Comparison of ENCODE assay signal across 12 cellular contexts in genomic region chr11:86999859-87000753, GRCh38. TPM values are rescaled to one million over a fixed set of nuclear protein-coding genes. Genes with fewer than 3 reads are reported as not detected.
DNase-seq lines count a peak whose midpoint lies in the region; ATAC-seq and TF ChIP-seq lines count a peak whose summit lies in the region.
"Had no signal": no experiment of that assay in that cellular context is flagged by ENCODE, and none has a peak within 500 bp of the region (broad histone marks: within the 10 kb centered on the region; RNA-seq: fewer than 3 reads in every experiment).

No MANE protein-coding gene starts in this region.

- H3K9me3 ChIP-seq in SJCRH30 (replicated peaks) (no peaks in the 10 kb centered on the region), heart right ventricle (no peaks in the 10 kb centered on the region), uterus (no peaks in the 10 kb centered on the region)
- H3K9me3 ChIP-seq: neutrophil had no signal

- 60 to 68% methylated on average over 5 of the region's 5 CpGs for WGBS in heart right ventricle, 2 donors

- intact Hi-C loops in heart right ventricle (cut with DNase I) (loop anchor here in 1 of 10 donors (5.0 kb wide), 1 partner anchor 37 kb away; the partner anchor contains the start of gene TMEM135), uterus (cut with DNase I; ENCODE audit: low total_unique reads) (no loop called here)

- peak overlapping the region; percentile 72 for H2AFZ ChIP-seq in GM23338

- no peak overlapping the region for H3K4me2 ChIP-seq in GM23338

- H3K36me3 ChIP-seq in GM23338 (ENCODE audit: insufficient read depth) (no peaks in the 10 kb centered on the region), SJCRH30 (no peaks in the 10 kb centered on the region), heart right ventricle (no peaks in the 10 kb centered on the region), uterus (no peaks in the 10 kb centered on the region)
- H3K36me3 ChIP-seq: neutrophil had no signal

- H3F3A ChIP-seq in GM23338 (replicated peaks; ENCODE audit: low read depth) = no peaks in the 10 kb centered on the region

- H3K9me2 ChIP-seq in GM23338 (ENCODE audit: insufficient read depth) = 0 out of 2 replicates have a peak, but pooled peaks cover 3% of the 10 kb centered on the region

- no peaks in the 10 kb centered on the region for H3K79me2 ChIP-seq in GM23338 (replicated peaks; ENCODE audit: insufficient read depth)

- DNase-seq in GM23338 (ENCODE audit: low spot score) = peak; percentile 25
- DNase-seq in SJCRH30 = peak; percentile 18 to 42
- peak in 1 of 2 donors; percentile 17 for DNase-seq in heart right ventricle
- no peak for DNase-seq in progenitor cell of endocrine pancreas (ENCODE audit: low spot score, unreplicated experiment)
- DNase-seq in uterus = no peak
- no peak for DNase-seq in NCI-H1417 treated with DMSO at 0.1 percent for 48 hours (lab: John Stamatoyannopoulos, UW)
- no peak for DNase-seq in germinal center (ENCODE audit: low spot score)
- DNase-seq: cerebellar nuclear complex, DMS153, NCI-H2029 treated with DMSO at 0.1 percent for 48 hours had no signal

- peaks cover 4% of the 10 kb centered on the region; the same call in 1 of the 2 replicates for H3K4me1 ChIP-seq in GM23338 (ENCODE audit: insufficient read depth)
- H3K4me1 ChIP-seq in SJCRH30 = peaks cover 7% of the 10 kb centered on the region; the same call in 1 of the 2 replicates
- peaks cover 0 to 19% (median 11%) of the 10 kb centered on the region in 9 donors for H3K4me1 ChIP-seq in heart right ventricle
- no peaks in the 10 kb centered on the region for H3K4me1 ChIP-seq in uterus

- TF ChIP-seq CTCF in GM23338 (conservative IDR thresholded peaks at IDR 0.05; ENCODE audit: low read depth in 2 of 2) = no peak
- no peak for TF ChIP-seq CTCF in heart right ventricle (IDR thresholded peaks at IDR 0.05)
- TF ChIP-seq CTCF in progenitor cell of endocrine pancreas (IDR thresholded peaks at IDR 0.05; ENCODE audit: unreplicated experiment) = no peak
- TF ChIP-seq CTCF in uterus (IDR thresholded peaks at IDR 0.05) = no peak

- H3K4me1 Mint-ChIP-seq in GM23338 = peaks cover 19% of the 10 kb centered on the region
- peaks cover 29% of the 10 kb centered on the region for H3K4me1 Mint-ChIP-seq in progenitor cell of endocrine pancreas (ENCODE audit: low read depth)

- no peaks in the 10 kb centered on the region for H3K9me3 Mint-ChIP-seq in GM23338
- no peaks in the 10 kb centered on the region for H3K9me3 Mint-ChIP-seq in progenitor cell of endocrine pancreas (ENCODE audit: low read depth)

- no peaks in the 10 kb centered on the region for H3K27me3 ChIP-seq in GM23338 (ENCODE audit: insufficient read depth)
- H3K27me3 ChIP-seq in SJCRH30 = no peaks in the 10 kb centered on the region
- H3K27me3 ChIP-seq in heart right ventricle = no peaks in the 10 kb centered on the region
- H3K27me3 ChIP-seq in uterus = no peaks in the 10 kb centered on the region
- H3K27me3 ChIP-seq: neutrophil had no signal

- peak; percentile 81 for ATAC-seq in GM23338
- peak; percentile 38 to 85 (median 76) for ATAC-seq in heart right ventricle
- no peak for ATAC-seq in HG03196 (IDR thresholded peaks at IDR 0.05; ENCODE audit: unreplicated experiment)

- H3K27ac Mint-ChIP-seq in GM23338 (no peak overlapping the region), progenitor cell of endocrine pancreas (peak overlapping the region; percentile 94)

- H4K20me1 ChIP-seq in GM23338 (replicated peaks; ENCODE audit: insufficient read depth) = no peaks in the 10 kb centered on the region

- H3K27me3 Mint-ChIP-seq in GM23338 (ENCODE audit: insufficient read depth, low read depth, poor library complexity) (no peaks in the 10 kb centered on the region), progenitor cell of endocrine pancreas (peaks cover 7% of the 10 kb centered on the region)

- no peak for TF ChIP-seq POLR2A in uterus (IDR thresholded peaks at IDR 0.05)

- no peak overlapping the region for H3K27ac ChIP-seq in GM23338 (ENCODE audit: low read depth)
- no peak overlapping the region for H3K27ac ChIP-seq in SJCRH30
- H3K27ac ChIP-seq in heart right ventricle = peak overlapping the region in 6 of 10 donors; percentile 15 to 56 (median 32)
- no peak overlapping the region for H3K27ac ChIP-seq in uterus
- H3K27ac ChIP-seq: neutrophil had no signal

- H3K4me3 Mint-ChIP-seq in GM23338 = no peak overlapping the region
- H3K4me3 Mint-ChIP-seq in progenitor cell of endocrine pancreas (ENCODE audit: low read depth) = peak overlapping the region; percentile 26

- H3K4me3 ChIP-seq in GM23338 = no peak overlapping the region
- no peak overlapping the region for H3K4me3 ChIP-seq in SJCRH30
- H3K4me3 ChIP-seq in heart right ventricle = no peak overlapping the region
- no peak overlapping the region for H3K4me3 ChIP-seq in uterus

- H3K36me3 Mint-ChIP-seq in GM23338 (ENCODE audit: low read depth) (no peaks in the 10 kb centered on the region; the same call in 2 of the 3 replicates), progenitor cell of endocrine pancreas (ENCODE audit: insufficient read depth) (no peaks in the 10 kb centered on the region)

TF ChIP-seq in GM23338, 12 proteins besides CTCF, POLR2A, EP300 and RAD21 (continues in another document):
- TF ChIP-seq EZH2 (IDR thresholded peaks at IDR 0.05; ENCODE audit: low read depth, unreplicated experiment) (no peak), ETS1 (IDR thresholded peaks at IDR 0.05) (no peak)

RNA-seq across cellular contexts. Expression of gene TMEM135, which starts 37.6 kb away (rescaled TPM):
- total RNA-seq in GM23338 (2014; rRNA removed; shearing (Covaris generic)) = 47.4 and 49.9 TPM in 2 replicates
- polyA plus RNA-seq in GM23338 (2016; fragmentation: Nextera tagmentation; extraction: Ambion mirVana) (19.2 and 23.4 TPM in 2 replicates), heart right ventricle (1 to 10 TPM; 3.4 to 7.8 TPM)
- 33.9 and 35.3 TPM in 2 replicates for total RNA-seq in SJCRH30 (2014; rRNA removed; shearing (Covaris generic))
- total RNA-seq in heart right ventricle (10 to 100 TPM; 12.0 to 28.6 (median 17.5) TPM), progenitor cell of endocrine pancreas (33.0 and 37.9 TPM in 2 replicates), uterus (10 to 100 TPM; 19.0 to 38.5 (median 29.5) TPM)

RNA-seq across cellular contexts. Expression of gene FZD4, which starts 44.9 kb away (rescaled TPM):
- 7.7 and 8.9 TPM in 2 replicates for total RNA-seq in GM23338 (2014; rRNA removed; shearing (Covaris generic))
- polyA plus RNA-seq in GM23338 (2016; fragmentation: Nextera tagmentation; extraction: Ambion mirVana) (1.4 and 1.5 TPM in 2 replicates), heart right ventricle (10 to 100 TPM; 13.5 to 17.9 TPM)
- total RNA-seq in SJCRH30 (2014; rRNA removed; shearing (Covaris generic)) = 5.8 and 6.1 TPM in 2 replicates
- total RNA-seq in heart right ventricle (10 to 100 TPM; 17.8 to 34.6 (median 23.7) TPM), progenitor cell of endocrine pancreas (9.3 and 11.7 TPM in 2 replicates), uterus (10 to 100 TPM; 47.4 to 77.6 (median 49.4) TPM)

Comparison
In these comparisons a context has a peak if more than half of its experiments do, and no peak if none do; other contexts are left out.
1. DNase-seq: peak in GM23338 (single experiment) and SJCRH30 (2 of 2); none in progenitor cell of endocrine pancreas (single experiment), uterus (0 of 2), NCI-H1417 treated with DMSO at 0.1 percent for 48 hours (single experiment) and germinal center (single experiment).
2. H3K27ac ChIP-seq: peak in heart right ventricle (6 of 10); none in GM23338 (single experiment), SJCRH30 (single experiment) and uterus (0 of 2).